15 cellular contexts compared by ENCODE assay signal in the genomic region with DNA sequence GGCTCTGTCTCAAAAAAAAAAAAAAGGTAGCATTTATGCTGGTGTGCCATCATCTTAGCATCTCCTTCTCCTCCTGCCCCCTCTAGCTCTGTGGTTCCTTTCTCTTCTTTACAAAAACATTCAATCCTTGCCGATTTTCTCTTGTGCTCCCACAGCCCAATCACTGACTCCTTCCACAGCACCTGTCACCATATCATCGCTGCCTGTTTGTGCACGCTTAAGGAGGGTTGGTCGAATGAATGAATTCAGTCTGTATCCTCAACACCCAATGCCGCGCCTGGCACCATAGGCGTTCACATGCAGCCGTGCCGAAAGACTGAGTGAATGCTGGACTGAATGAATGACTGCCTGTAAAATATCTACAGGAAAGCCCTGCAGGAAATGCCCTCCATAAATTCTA. TPM values are rescaled to one million over a fixed set of nuclear protein-coding genes. Genes with fewer than 3 reads are reported as not detected.
DNase-seq lines count a peak whose midpoint lies in the region; ATAC-seq and TF ChIP-seq lines count a peak whose summit lies in the region.
"Had no signal": no experiment of that assay in that cellular context is flagged by ENCODE, and none has a peak within 500 bp of the region (broad histone marks: within the 10 kb centered on the region; RNA-seq: fewer than 3 reads in every experiment).

No MANE protein-coding gene starts in this region.

- intact Hi-C loops in Caco-2 (cut with micrococcal nuclease; ENCODE audit: unreplicated experiment), result no loop called here

- WGBS in trophoblast cell (ENCODE audit: extremely low coverage, insufficient coverage, insufficient read length), result no CpG with 5 or more reads among the region's 9 CpGs

- H2AFZ ChIP-seq in trophoblast cell (ENCODE audit: insufficient read depth, low read length, poor library complexity), result no peak overlapping the region
- H2AFZ ChIP-seq: parathyroid adenoma had no signal

- peaks cover 8% of the 10 kb centered on the region for H3K36me3 Mint-ChIP-seq in Caco-2 (ENCODE audit: insufficient read depth, unreplicated experiment)
- no peaks in the 10 kb centered on the region for H3K36me3 Mint-ChIP-seq in activated CD8-positive, alpha-beta memory T cell treated with anti-CD3 and anti-CD28 coated beads, Interleukin-2, amount 10 ng/mL, durations not matched to agents 7 days and 5 days
- H3K36me3 Mint-ChIP-seq in naive thymus-derived CD8-positive, alpha-beta T cell, result peaks cover 0 to 3% (median 0%) of the 10 kb centered on the region in 3 donors

- no peak overlapping the region for H3K4me3 Mint-ChIP-seq in Caco-2 (ENCODE audit: unreplicated experiment)
- peak overlapping the region; percentile 50 for H3K4me3 Mint-ChIP-seq in activated CD8-positive, alpha-beta memory T cell treated with anti-CD3 and anti-CD28 coated beads, Interleukin-2, amount 10 ng/mL, durations not matched to agents 7 days and 5 days
- peak overlapping the region; percentile 76 to 93 (median 82) for H3K4me3 Mint-ChIP-seq in naive thymus-derived CD8-positive, alpha-beta T cell

- no peak overlapping the region for H4K12ac ChIP-seq in trophoblast cell (ENCODE audit: low read depth, low read length)

- no peak overlapping the region for H3K4ac ChIP-seq in trophoblast cell (ENCODE audit: low read depth, low read length)

- no peak overlapping the region for H3K27ac ChIP-seq in trophoblast cell (ENCODE audit: low read depth, low read length)
- H3K27ac ChIP-seq: gastroesophageal sphincter, parathyroid adenoma had no signal

- no peak overlapping the region for H3K4me2 ChIP-seq in trophoblast cell (ENCODE audit: low read length)
- H3K4me2 ChIP-seq: KMS-11 had no signal

- no peaks in the 10 kb centered on the region for H3K9me3 Mint-ChIP-seq in Caco-2 (ENCODE audit: unreplicated experiment)
- H3K9me3 Mint-ChIP-seq in activated CD8-positive, alpha-beta memory T cell treated with anti-CD3 and anti-CD28 coated beads, Interleukin-2, amount 10 ng/mL, durations not matched to agents 7 days and 5 days (ENCODE audit: low read depth), result no peaks in the 10 kb centered on the region
- no peaks in the 10 kb centered on the region for H3K9me3 Mint-ChIP-seq in naive thymus-derived CD8-positive, alpha-beta T cell

- peaks cover 10% of the 10 kb centered on the region for H3K4me1 Mint-ChIP-seq in Caco-2 (ENCODE audit: low read depth, unreplicated experiment)
- H3K4me1 Mint-ChIP-seq in activated CD8-positive, alpha-beta memory T cell treated with anti-CD3 and anti-CD28 coated beads, Interleukin-2, amount 10 ng/mL, durations not matched to agents 7 days and 5 days, result peaks cover 66% of the 10 kb centered on the region
- peaks cover 44 to 76% (median 70%) of the 10 kb centered on the region in 4 donors for H3K4me1 Mint-ChIP-seq in naive thymus-derived CD8-positive, alpha-beta T cell

- H3K14ac ChIP-seq in trophoblast cell (ENCODE audit: low read length), result no peak overlapping the region

- H3K27me3 Mint-ChIP-seq in Caco-2 (ENCODE audit: insufficient read depth, unreplicated experiment), result no peaks in the 10 kb centered on the region
- no peaks in the 10 kb centered on the region for H3K27me3 Mint-ChIP-seq in activated CD8-positive, alpha-beta memory T cell treated with anti-CD3 and anti-CD28 coated beads, Interleukin-2, amount 10 ng/mL, durations not matched to agents 7 days and 5 days
- no peaks in the 10 kb centered on the region for H3K27me3 Mint-ChIP-seq in naive thymus-derived CD8-positive, alpha-beta T cell

- TF ChIP-seq CTCF in Caco-2 (IDR thresholded peaks at IDR 0.05; ENCODE audit: insufficient read depth in 1 of 2, low read depth in 1 of 2, low read length in 1 of 2, severe bottlenecking in 1 of 2, unreplicated experiment in 1 of 2), result no peak

- no peak overlapping the region for H4K8ac ChIP-seq in trophoblast cell (ENCODE audit: low read depth, low read length)

- H3K4me1 ChIP-seq in Caco-2 (no peaks in the 10 kb centered on the region), trophoblast cell (ENCODE audit: control insufficient read depth in 1 of 2, insufficient read depth in 2 of 2, low read length in 2 of 2) (peaks cover 4 to 5% of the 10 kb centered on the region in 2 experiments)
- H3K4me1 ChIP-seq: parathyroid adenoma had no signal

- H2BK120ac ChIP-seq in trophoblast cell (ENCODE audit: insufficient read depth, low read length, poor library complexity), result no peak overlapping the region

- H3K36me3 ChIP-seq in Caco-2 (ENCODE audit: control insufficient read depth, insufficient read depth, low read length), result no peaks in the 10 kb centered on the region
- H3K36me3 ChIP-seq in trophoblast cell (ENCODE audit: control insufficient read depth in 1 of 2, insufficient read depth in 2 of 2, low read length in 2 of 2), result no peaks in the 10 kb centered on the region
- H3K36me3 ChIP-seq: gastroesophageal sphincter had no signal

- DNase-seq in Caco-2, result no peak
- peak; percentile 65 to 73 for DNase-seq in Kasumi-1 (lab: John Stamatoyannopoulos, UW)
- peak; percentile 48 for DNase-seq in activated CD8-positive, alpha-beta memory T cell treated with anti-CD3 and anti-CD28 coated beads, Interleukin-2, amount 10 ng/mL, durations not matched to agents 7 days and 5 days
- peak in 3 of 10 donors; percentile 7 to 35 (median 21) for DNase-seq in naive thymus-derived CD8-positive, alpha-beta T cell
- DNase-seq in NK-92 treated with Interleukin-12 subunit alpha and Interleukin-12 subunit beta, amount 100 ng/mL, for 24 hours (lab: John Stamatoyannopoulos, UW), result no peak
- DNase-seq in trophoblast cell, result no peak
- DNase-seq in H4 (ENCODE audit: low spot score), result no peak
- DNase-seq: cerebellar nuclear complex, left cardiac atrium, SW 1271 had no signal

- H3K23ac ChIP-seq in trophoblast cell (ENCODE audit: low read length), result no peak overlapping the region

- H3K9ac ChIP-seq in trophoblast cell (ENCODE audit: low read length), result no peak overlapping the region
- H3K9ac ChIP-seq: parathyroid adenoma had no signal

- POLR2A ChIA-PET in Caco-2 (lab: Charles Lee), result no interaction called here
- POLR2A ChIA-PET in naive thymus-derived CD8-positive, alpha-beta T cell (lab: Charles Lee), result interaction anchor here (1.4 to 11.7 kb wide), 10 partner anchors 9 to 98 kb away, joined by 5 to 143 read pairs (median 15); a partner anchor contains a TSS

- CTCF ChIA-PET in Caco-2 (lab: Charles Lee), result no interaction called here
- CTCF ChIA-PET in activated CD8-positive, alpha-beta memory T cell treated with anti-CD3 and anti-CD28 coated beads, Interleukin-2, amount 10 ng/mL, durations not matched to agents 7 days and 5 days (lab: Charles Lee), result interaction anchor here (0.9 to 3.2 kb wide), 5 partner anchors 8 to 862 kb away, joined by 4 to 56 read pairs (median 4); a partner anchor contains a TSS

- no peaks in the 10 kb centered on the region for H3K79me1 ChIP-seq in trophoblast cell (ENCODE audit: low read length)

- no TSS peak for BruUV-seq in Caco-2 (replicated peaks; lab: Mats Ljungman, UMichigan)

- H2BK12ac ChIP-seq in trophoblast cell (ENCODE audit: low read length), result no peak overlapping the region

- no peak overlapping the region for H2BK5ac ChIP-seq in trophoblast cell (ENCODE audit: low read depth, low read length, poor library complexity)

- H2AK5ac ChIP-seq in trophoblast cell (ENCODE audit: low read length), result no peak overlapping the region

- ATAC-seq in activated CD8-positive, alpha-beta memory T cell treated with anti-CD3 and anti-CD28 coated beads, Interleukin-2, amount 10 ng/mL, durations not matched to agents 7 days and 5 days, result no peak
- ATAC-seq in naive thymus-derived CD8-positive, alpha-beta T cell, result peak; percentile 9 to 21
- ATAC-seq in GM18907 (IDR thresholded peaks at IDR 0.05; ENCODE audit: unreplicated experiment), result no peak
- ATAC-seq: gastroesophageal sphincter, left cardiac atrium had no signal

- peak overlapping the region; percentile 1 for H3K27ac Mint-ChIP-seq in Caco-2 (ENCODE audit: unreplicated experiment)
- peak overlapping the region; percentile 82 for H3K27ac Mint-ChIP-seq in activated CD8-positive, alpha-beta memory T cell treated with anti-CD3 and anti-CD28 coated beads, Interleukin-2, amount 10 ng/mL, durations not matched to agents 7 days and 5 days
- peak overlapping the region; percentile 87 to 98 (median 93) for H3K27ac Mint-ChIP-seq in naive thymus-derived CD8-positive, alpha-beta T cell

- H3K9me3 ChIP-seq in Caco-2 (no peaks in the 10 kb centered on the region), trophoblast cell (ENCODE audit: insufficient read depth, low read depth, low read length) (no peaks in the 10 kb centered on the region)
- H3K9me3 ChIP-seq: gastroesophageal sphincter had no signal

- no peak overlapping the region for H3K4me3 ChIP-seq in Caco-2 (ENCODE audit: low read depth, low read length)
- H3K4me3 ChIP-seq in trophoblast cell (ENCODE audit: low read depth, low read length), result no peak overlapping the region
- H3K4me3 ChIP-seq: gastroesophageal sphincter had no signal

- H3K27me3 ChIP-seq in Caco-2 (replicated peaks; ENCODE audit: control insufficient read depth, insufficient read depth, low read length) (no peaks in the 10 kb centered on the region), trophoblast cell (ENCODE audit: insufficient read depth, low read length) (no peaks in the 10 kb centered on the region)

- no peak overlapping the region for H3K18ac ChIP-seq in trophoblast cell (ENCODE audit: low read length)

- H3K79me2 ChIP-seq in trophoblast cell (ENCODE audit: control insufficient read depth, insufficient read depth, low read length, poor library complexity), result no peaks in the 10 kb centered on the region
- H3K79me2 ChIP-seq: parathyroid adenoma had no signal

- no peak overlapping the region for H4K91ac ChIP-seq in trophoblast cell (ENCODE audit: low read depth, low read length)

RNA-seq across cellular contexts. Expression of a gene that starts 7.9 kb away (rescaled TPM):
- 16.3 TPM in 1 of 2 replicates, not detected in the other for total RNA-seq in Caco-2 (2022)
- not detected for total RNA-seq in activated CD8-positive, alpha-beta memory T cell treated with anti-CD3 and anti-CD28 coated beads, Interleukin-2, amount 10 ng/mL, durations not matched to agents 7 days and 5 days
- not detected for total RNA-seq in naive thymus-derived CD8-positive, alpha-beta T cell
- polyA plus RNA-seq in naive thymus-derived CD8-positive, alpha-beta T cell, result not detected
- polyA plus RNA-seq in trophoblast cell (2013), result not detected in 2 replicates
- not detected in 2 replicates for total RNA-seq in H4 (2014; rRNA removed; shearing (Covaris generic))
- total RNA-seq: gastroesophageal sphincter, left cardiac atrium, temporal lobe had no signal

RNA-seq across cellular contexts. Expression of a gene that starts 16.6 kb away (rescaled TPM):
- 61.0 and 63.2 TPM in 2 replicates for total RNA-seq in Caco-2 (2022)
- total RNA-seq in activated CD8-positive, alpha-beta memory T cell treated with anti-CD3 and anti-CD28 coated beads, Interleukin-2, amount 10 ng/mL, durations not matched to agents 7 days and 5 days, result 100 to 1,000 TPM; 102 to 107 TPM
- under 1 TPM; 0.41 to 0.91 TPM for total RNA-seq in naive thymus-derived CD8-positive, alpha-beta T cell
- polyA plus RNA-seq in naive thymus-derived CD8-positive, alpha-beta T cell, result under 1 TPM; 0.40 to 0.61 (median 0.40) TPM
- polyA plus RNA-seq in trophoblast cell (2013), result 47.3 and 48.8 TPM in 2 replicates
- total RNA-seq in H4 (2014; rRNA removed; shearing (Covaris generic)), result 81.8 and 82.2 TPM in 2 replicates

RNA-seq across cellular contexts. Expression of a gene that starts 48.5 kb away (rescaled TPM):
- 0.37 TPM in 1 of 2 replicates, not detected in the other for total RNA-seq in Caco-2 (2022)
- total RNA-seq in activated CD8-positive, alpha-beta memory T cell treated with anti-CD3 and anti-CD28 coated beads, Interleukin-2, amount 10 ng/mL, durations not matched to agents 7 days and 5 days, result 10 to 100 TPM; 17.0 to 17.2 TPM
- total RNA-seq in naive thymus-derived CD8-positive, alpha-beta T cell, result 10 to 100 TPM; 70.4 to 79.0 TPM
- polyA plus RNA-seq in naive thymus-derived CD8-positive, alpha-beta T cell, result 10 to 100 TPM; 46.2 to 75.6 (median 53.2) TPM
- 1.3 and 1.5 TPM in 2 replicates for polyA plus RNA-seq in trophoblast cell (2013)
- not detected in 2 replicates for total RNA-seq in H4 (2014; rRNA removed; shearing (Covaris generic))

RNA-seq across cellular contexts. Expression of a gene that starts 48.8 kb away (rescaled TPM):
- total RNA-seq in Caco-2 (2022), result 3.5 and 4.4 TPM in 2 replicates
- 1 to 10 TPM; 3.6 to 3.7 TPM for total RNA-seq in activated CD8-positive, alpha-beta memory T cell treated with anti-CD3 and anti-CD28 coated beads, Interleukin-2, amount 10 ng/mL, durations not matched to agents 7 days and 5 days
- 1 to 10 TPM; 1.0 to 2.1 TPM for total RNA-seq in naive thymus-derived CD8-positive, alpha-beta T cell
- polyA plus RNA-seq in naive thymus-derived CD8-positive, alpha-beta T cell, result 1 to 10 TPM; 4.6 to 5.9 (median 5.5) TPM
- polyA plus RNA-seq in trophoblast cell (2013), result 9.2 and 9.3 TPM in 2 replicates
- 11.3 and 18.4 TPM in 2 replicates for total RNA-seq in H4 (2014; rRNA removed; shearing (Covaris generic))

RNA-seq across cellular contexts. Expression of a gene that starts 52.3 kb away (rescaled TPM):
- 1,451 and 1,467 TPM in 2 replicates for total RNA-seq in Caco-2 (2022)
- 1,000 to 10,000 TPM; 1,353 to 1,538 TPM for total RNA-seq in activated CD8-positive, alpha-beta memory T cell treated with anti-CD3 and anti-CD28 coated beads, Interleukin-2, amount 10 ng/mL, durations not matched to agents 7 days and 5 days
- total RNA-seq in naive thymus-derived CD8-positive, alpha-beta T cell, result 1,000 to 10,000 TPM; 2,208 to 2,330 TPM
- polyA plus RNA-seq in naive thymus-derived CD8-positive, alpha-beta T cell, result 1,000 to 10,000 TPM; 1,336 to 1,571 (median 1,431) TPM
- polyA plus RNA-seq in trophoblast cell (2013), result 4,158 and 4,170 TPM in 2 replicates
- 4,339 and 5,019 TPM in 2 replicates for total RNA-seq in H4 (2014; rRNA removed; shearing (Covaris generic))

Comparison
In these comparisons a context has a peak if more than half of its experiments do, and no peak if none do; other contexts are left out.
1. DNase-seq: peak in Kasumi-1 (2 of 2) and activated CD8-positive, alpha-beta memory T cell treated with anti-CD3 and anti-CD28 coated beads, Interleukin-2, amount 10 ng/mL, durations not matched to agents 7 days and 5 days (single experiment); none in Caco-2 (0 of 2), NK-92 treated with Interleukin-12 subunit alpha and Interleukin-12 subunit beta, amount 100 ng/mL, for 24 hours (single experiment), trophoblast cell (0 of 2) and H4 (single experiment).
2. H3K27ac Mint-ChIP-seq: peak in every context shown above with its lines; median percentile 93 in naive thymus-derived CD8-positive, alpha-beta T cell; 82 in activated CD8-positive, alpha-beta memory T cell treated with anti-CD3 and anti-CD28 coated beads, Interleukin-2, amount 10 ng/mL, durations not matched to agents 7 days and 5 days; 1 in Caco-2.
3. ATAC-seq: peak in naive thymus-derived CD8-positive, alpha-beta T cell (2 of 2); none in activated CD8-positive, alpha-beta memory T cell treated with anti-CD3 and anti-CD28 coated beads, Interleukin-2, amount 10 ng/mL, durations not matched to agents 7 days and 5 days (single experiment) and GM18907 (single experiment).
4. RNA of a gene that starts 16.6 kb away (total RNA-seq): 102 to 107 TPM in activated CD8-positive, alpha-beta memory T cell treated with anti-CD3 and anti-CD28 coated beads, Interleukin-2, amount 10 ng/mL, durations not matched to agents 7 days and 5 days, 81.8 to 82.2 TPM in H4 and 61.0 to 63.2 TPM in Caco-2; 0.41 to 0.91 TPM in naive thymus-derived CD8-positive, alpha-beta T cell; every median in the first group is over 10 times any median in the second.
5. RNA of a gene that starts 48.5 kb away (total RNA-seq): 70.4 to 79.0 TPM in naive thymus-derived CD8-positive, alpha-beta T cell and 17.0 to 17.2 TPM in activated CD8-positive, alpha-beta memory T cell treated with anti-CD3 and anti-CD28 coated beads, Interleukin-2, amount 10 ng/mL, durations not matched to agents 7 days and 5 days; 0.37 TPM in Caco-2 and not detected in H4; every median in the first group is over 10 times any median in the second.